32 cellular contexts compared by ENCODE assay signal in the genomic region with DNA sequence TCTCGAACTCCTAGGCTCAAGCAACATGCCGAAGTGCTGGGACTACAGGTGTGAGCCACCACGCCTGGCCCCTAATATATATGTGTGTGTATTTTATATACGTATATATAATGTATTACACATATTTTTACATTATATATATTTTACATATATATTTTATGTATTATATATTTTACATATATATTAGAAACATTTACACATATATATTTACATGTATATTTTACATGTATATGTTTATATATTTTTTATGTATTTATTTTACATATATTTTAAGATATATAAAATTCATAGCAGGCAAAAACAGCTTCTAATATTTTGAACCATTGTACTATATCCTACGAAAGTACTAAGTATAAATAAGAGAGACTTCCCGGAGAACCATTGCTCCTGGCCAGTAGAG.
"Had no signal": no experiment of that assay in that cellular context is flagged by ENCODE, and none has a peak within 500 bp of the region (broad histone marks: within the 10 kb centered on the region; RNA-seq: fewer than 3 reads in every experiment).

No MANE protein-coding gene starts in this region.

- ATAC-seq: natural killer cell; right cardiac atrium; stimulated activated memory B cell treated with anti-CD40 and anti-IgM and Interleukin-4, amounts not matched to agents 10 μg/mL and 1 μg/mL and 100 μg/mL, for 72 hours; stimulated activated naive CD8-positive, alpha-beta T cell treated with anti-CD3 and anti-CD28 coated beads, Interleukin-15, Interleukin-2, amounts not matched to agents 100 U/mL and 50 U/mL, for 24 hours had no signal

- H3K27me3 Mint-ChIP-seq: naive B cell; stimulated activated memory B cell treated with anti-CD40 and anti-IgM and Interleukin-4, amounts not matched to agents 10 μg/mL and 1 μg/mL and 100 μg/mL, for 72 hours had no signal

- H3K9me3 Mint-ChIP-seq: natural killer cell had no signal

- H3K27ac Mint-ChIP-seq: mesothelial cell of epicardium, nephron progenitor cell, neural progenitor cell had no signal

- H3K4me3 ChIP-seq: left ventricle myocardium inferior, lung, neural progenitor cell, ovary, prostate gland, sigmoid colon, smooth muscle cell, stomach, testis, thyroid gland, transverse colon, upper lobe of left lung had no signal

- H3K9me3 ChIP-seq: neutrophil, ovary, prostate gland, testis, thyroid gland, transverse colon, upper lobe of left lung had no signal

- H3K36me3 Mint-ChIP-seq: mesothelial cell of epicardium, natural killer cell, neural progenitor cell had no signal

- FAIRE-seq: islet of Langerhans, urothelium cell line had no signal

- H3K4me3 Mint-ChIP-seq: mesothelial cell of epicardium, nephron progenitor cell, neural progenitor cell had no signal

- H3K36me3 ChIP-seq: left ventricle myocardium inferior, neural progenitor cell, neutrophil, ovary, prostate gland, sigmoid colon, stomach, thyroid gland, transverse colon, upper lobe of left lung had no signal

- H3K4me1 ChIP-seq: left ventricle myocardium inferior, neural progenitor cell, prostate gland, sigmoid colon, stomach, testis, thyroid gland, upper lobe of left lung had no signal

- H3K27me3 ChIP-seq: neural progenitor cell, ovary, stomach, testis, thyroid gland, transverse colon, upper lobe of left lung had no signal

- DNase-seq: hypothalamus; immature natural killer cell; left ventricle myocardium inferior; mesendoderm; naive B cell; natural killer cell; nephron progenitor cell; occipital lobe; ovary; posterior cingulate gyrus; retina; right cardiac atrium; sigmoid colon; stimulated activated CD4-positive, alpha-beta T cell treated with anti-CD3 and anti-CD28 coated beads, Interleukin-1b, Interleukin-23, amount 100 ng/mL, for 48 hours; stimulated activated CD4-positive, alpha-beta T cell treated with anti-CD3 and anti-CD28 coated beads, Interleukin-2, amount 100 ng/mL, for 48 hours; stimulated activated CD4-positive, alpha-beta T cell treated with anti-CD3 and anti-CD28 coated beads, Interleukin-4, amount 100 ng/mL, for 4 hours; stimulated activated CD8-positive, alpha-beta memory T cell treated with anti-CD3 and anti-CD28 coated beads, Interleukin-4, amount 100 ng/mL, for 48 hours; stimulated activated naive CD8-positive, alpha-beta T cell treated with anti-CD3 and anti-CD28 coated beads, Interleukin-15, Interleukin-2, amounts not matched to agents 100 U/mL and 50 U/mL, for 24 hours; stomach; testis; thyroid gland; transverse colon; upper lobe of left lung had no signal

- H3K27ac ChIP-seq: left ventricle myocardium inferior, neural progenitor cell, neutrophil, ovary, prostate gland, sigmoid colon, stomach, testis, thyroid gland, transverse colon, upper lobe of left lung had no signal
